Comparison of ENCODE assay signal across 1 cellular context in genomic region chr21:42009831-42010506, GRCh38.
TF ChIP-seq lines count a peak whose summit lies in the region.

Gene ZBTB21 (minus strand): TSS chr21:42010360. CDS start chr21:41994095, 16,265 bp downstream.

TF ChIP-seq in GM12878, 131 proteins besides CTCF, POLR2A, EP300 and RAD21 (continued from another document):
- TF ChIP-seq EED (IDR thresholded peaks at IDR 0.05; ENCODE audit: low read depth), result no peak
